26 cellular contexts compared by ENCODE assay signal in the genomic region with DNA sequence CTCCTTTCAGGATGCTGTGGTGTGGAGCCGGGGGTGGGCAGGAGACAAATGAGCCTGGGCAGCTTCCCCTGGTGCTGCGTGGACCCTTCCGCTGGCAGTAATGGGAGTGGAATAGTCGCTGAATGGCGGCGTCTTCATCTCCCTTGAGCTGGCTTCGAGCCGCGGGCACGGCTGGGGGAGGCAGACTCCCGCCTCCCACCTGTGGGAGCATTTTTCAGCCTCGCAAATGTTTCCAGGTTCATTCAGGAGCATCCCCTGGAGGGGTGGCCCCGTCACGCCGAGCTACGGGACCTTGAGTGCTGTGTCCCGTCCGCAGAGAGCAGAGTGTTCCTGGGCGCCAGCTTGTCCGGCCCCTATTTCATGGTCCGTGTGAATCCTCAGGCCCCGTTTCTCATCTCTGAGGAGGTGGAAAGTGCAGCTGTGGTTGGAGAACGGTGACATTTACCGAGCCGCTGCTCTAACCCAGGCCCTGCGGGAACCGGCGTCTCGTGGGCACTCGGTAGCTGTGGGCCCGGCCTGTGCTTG. TPM values are rescaled to one million over a fixed set of nuclear protein-coding genes. Genes with fewer than 3 reads are reported as not detected.
A peak's percentile ranks its signal among the peaks of the same experiment; 100 is the strongest.
DNase-seq lines count a peak whose midpoint lies in the region; ATAC-seq, FAIRE-seq and TF ChIP-seq lines count a peak whose summit lies in the region.
"Had no signal": no experiment of that assay in that cellular context is flagged by ENCODE, and none has a peak within 500 bp of the region (broad histone marks: within the 10 kb centered on the region; RNA-seq: fewer than 3 reads in every experiment).

No MANE protein-coding gene starts in this region.

- no peak overlapping the region for H4K8ac ChIP-seq in mesenchymal stem cell (ENCODE audit: low read length)

- H3K36me3 Mint-ChIP-seq in CD14-positive monocyte (peaks cover 57 to 76% of the 10 kb centered on the region in 2 donors), astrocyte (ENCODE audit: low read depth, unreplicated experiment) (peaks cover 4% of the 10 kb centered on the region)
- H3K36me3 Mint-ChIP-seq: CD4-positive, alpha-beta memory T cell; CD4-positive, CD25-positive, alpha-beta regulatory T cell; CD8-positive, alpha-beta memory T cell had no signal

- H2BK5ac ChIP-seq in mesenchymal stem cell (ENCODE audit: low read depth, low read length, poor library complexity, severe bottlenecking), result no peak overlapping the region

- peaks cover 51% of the 10 kb centered on the region for H3K79me2 ChIP-seq in astrocyte (ENCODE audit: insufficient read depth, low read length)

- no peak overlapping the region for H3K23ac ChIP-seq in mesenchymal stem cell (ENCODE audit: low read length in 2 of 2)

- H3K36me3 ChIP-seq in BLaER1, result peaks cover 79% of the 10 kb centered on the region
- peaks cover 3% of the 10 kb centered on the region for H3K36me3 ChIP-seq in astrocyte (ENCODE audit: insufficient read depth, low read length)
- peaks cover 44 to 80% of the 10 kb centered on the region in 2 experiments for H3K36me3 ChIP-seq in mesenchymal stem cell (ENCODE audit: control insufficient read depth in 1 of 2, insufficient read depth in 2 of 2, low read depth in 1 of 2, low read length in 2 of 2)

- H3K9me3 Mint-ChIP-seq in CD14-positive monocyte (peaks cover 0 to 14% (median 5%) of the 10 kb centered on the region in 7 donors), astrocyte (ENCODE audit: unreplicated experiment) (no peaks in the 10 kb centered on the region)
- H3K9me3 Mint-ChIP-seq: CD4-positive, alpha-beta memory T cell; CD4-positive, CD25-positive, alpha-beta regulatory T cell; CD8-positive, alpha-beta memory T cell had no signal

- intact Hi-C loops in CD14-positive monocyte (cut with micrococcal nuclease), result no loop called here

- no peak overlapping the region for H3K9ac ChIP-seq in BLaER1
- peak overlapping the region; percentile 43 for H3K9ac ChIP-seq in astrocyte (ENCODE audit: low read length)
- no peak overlapping the region for H3K9ac ChIP-seq in mesenchymal stem cell (ENCODE audit: low read length)

- H3K4me3 ChIP-seq in BLaER1 (no peak overlapping the region), astrocyte (ENCODE audit: insufficient read depth, low read depth, low read length) (no peak overlapping the region), mesenchymal stem cell (ENCODE audit: insufficient read depth in 1 of 2, low read depth in 1 of 2, low read length in 2 of 2) (no peak overlapping the region)
- H3K4me3 ChIP-seq: A549 had no signal

- peaks cover 0 to 3% (median 2%) of the 10 kb centered on the region in 3 donors for H3K27me3 Mint-ChIP-seq in CD14-positive monocyte (ENCODE audit: low read depth in 3 of 3)
- no peaks in the 10 kb centered on the region for H3K27me3 Mint-ChIP-seq in astrocyte (ENCODE audit: low read depth, unreplicated experiment)
- H3K27me3 Mint-ChIP-seq: CD4-positive, CD25-positive, alpha-beta regulatory T cell; CD8-positive, alpha-beta memory T cell had no signal

- no peak for DNase-seq in CD14-positive monocyte (ENCODE audit: low spot score)
- DNase-seq in astrocyte (ENCODE audit: low read depth), result no peak
- no peak for DNase-seq in mesenchymal stem cell
- no peak for DNase-seq in activated T-cell treated with anti-CD3 and anti-CD28 coated beads, Interleukin-2, amount 50 U/mL, for 48 hours
- no peak for DNase-seq in hepatic stellate cell (ENCODE audit: low spot score)
- DNase-seq: AML-193; CD4-positive, alpha-beta memory T cell; CD4-positive, CD25-positive, alpha-beta regulatory T cell; CD8-positive, alpha-beta memory T cell; COR-L47; DMS 273 treated with DMSO at 0.1 percent for 48 hours; DMS153; DMS53; DMS79; DND-41; EL; GDM1 had no signal

- H3K4me3 Mint-ChIP-seq in CD14-positive monocyte (no peak overlapping the region), astrocyte (ENCODE audit: unreplicated experiment) (no peak overlapping the region)
- H3K4me3 Mint-ChIP-seq: B cell; CD4-positive, alpha-beta memory T cell; CD4-positive, CD25-positive, alpha-beta regulatory T cell; CD8-positive, alpha-beta memory T cell had no signal

- peak overlapping the region; percentile 18; the same call in 1 of the 2 replicates for H3K27ac ChIP-seq in BLaER1
- peak overlapping the region; percentile 1 for H3K27ac ChIP-seq in astrocyte (ENCODE audit: low read depth, low read length)
- H3K27ac ChIP-seq in mesenchymal stem cell (ENCODE audit: low read length, poor library complexity, severe bottlenecking), result no peak overlapping the region
- H3K27ac ChIP-seq: 22Rv1, A549, C4-2B had no signal

- peaks cover 68% of the 10 kb centered on the region for H4K20me1 ChIP-seq in BLaER1
- H4K20me1 ChIP-seq in astrocyte (ENCODE audit: insufficient read depth, low read length), result peaks cover 87% of the 10 kb centered on the region

- H2AFZ ChIP-seq in astrocyte (ENCODE audit: low read depth, low read length), result no peak overlapping the region
- no peak overlapping the region for H2AFZ ChIP-seq in mesenchymal stem cell (ENCODE audit: low read depth, low read length)

- peaks cover 47% of the 10 kb centered on the region for H3K4me1 ChIP-seq in BLaER1
- H3K4me1 ChIP-seq in astrocyte (ENCODE audit: insufficient read depth, low read length), result peaks cover 12% of the 10 kb centered on the region
- H3K4me1 ChIP-seq in mesenchymal stem cell (ENCODE audit: control insufficient read depth, insufficient read depth, low read depth, low read length), result peaks cover 40% of the 10 kb centered on the region

- H2BK120ac ChIP-seq in mesenchymal stem cell (ENCODE audit: low read depth, low read length), result no peak overlapping the region

- peak overlapping the region; percentile 75 for H2AK5ac ChIP-seq in mesenchymal stem cell (ENCODE audit: low read length, severe bottlenecking)

- 93% methylated on average over 26 of the region's 31 CpGs for WGBS in mesenchymal stem cell

- H3K14ac ChIP-seq in mesenchymal stem cell (ENCODE audit: low read length in 2 of 2), result no peak overlapping the region

- H3K4me1 Mint-ChIP-seq in CD14-positive monocyte (peaks cover 23% of the 10 kb centered on the region), astrocyte (ENCODE audit: low read depth, unreplicated experiment) (peaks cover 10% of the 10 kb centered on the region)
- H3K4me1 Mint-ChIP-seq: B cell; CD4-positive, alpha-beta memory T cell; CD4-positive, CD25-positive, alpha-beta regulatory T cell; CD8-positive, alpha-beta memory T cell had no signal

- peaks cover 27% of the 10 kb centered on the region for H3K79me1 ChIP-seq in mesenchymal stem cell (replicated peaks; ENCODE audit: low read length, poor library complexity, severe bottlenecking)

- no peak overlapping the region for H2BK15ac ChIP-seq in mesenchymal stem cell (ENCODE audit: low read depth, poor library complexity, severe bottlenecking)

- H3K27ac Mint-ChIP-seq in CD14-positive monocyte (peak overlapping the region in 5 of 7 donors; percentile 32 to 82 (median 66)), astrocyte (ENCODE audit: unreplicated experiment) (no peak overlapping the region)
- H3K27ac Mint-ChIP-seq: B cell; CD4-positive, alpha-beta memory T cell; CD4-positive, CD25-positive, alpha-beta regulatory T cell; CD8-positive, alpha-beta memory T cell had no signal

- ATAC-seq in HG03135 (IDR thresholded peaks at IDR 0.05; ENCODE audit: unreplicated experiment), result no peak
- ATAC-seq in GM19351 (IDR thresholded peaks at IDR 0.05; ENCODE audit: unreplicated experiment), result no peak
- ATAC-seq: A549 had no signal

- H3K4me2 ChIP-seq in BLaER1, result peak overlapping the region; percentile 61
- no peak overlapping the region for H3K4me2 ChIP-seq in astrocyte (ENCODE audit: low read length)
- H3K4me2 ChIP-seq in mesenchymal stem cell (ENCODE audit: low read length, poor library complexity, severe bottlenecking), result no peak overlapping the region
- H3K4me2 ChIP-seq: A549 had no signal

- no peak overlapping the region for H4K91ac ChIP-seq in mesenchymal stem cell (ENCODE audit: low read length)

- H3K9me3 ChIP-seq in BLaER1 (peaks cover 14% of the 10 kb centered on the region), astrocyte (ENCODE audit: insufficient read depth, low read depth, low read length) (no peaks in the 10 kb centered on the region), mesenchymal stem cell (ENCODE audit: control insufficient read depth, low read length) (no peaks in the 10 kb centered on the region)
- H3K9me3 ChIP-seq: A549 had no signal

- no peak for FAIRE-seq in astrocyte (lab: Jason Lieb, UNC)
- FAIRE-seq: A549, GM12891, GM19239 had no signal

- H2BK12ac ChIP-seq in mesenchymal stem cell (ENCODE audit: low read length in 2 of 2), result no peak overlapping the region

- TF ChIP-seq CTCF in CD14-positive monocyte (IDR thresholded peaks at IDR 0.05) (no peak), astrocyte (IDR thresholded peaks at IDR 0.05; ENCODE audit: insufficient read depth, low read depth, low read length) (no peak)

- H3K27me3 ChIP-seq in BLaER1, result no peaks in the 10 kb centered on the region
- H3K27me3 ChIP-seq in astrocyte (ENCODE audit: insufficient read depth, low read length), result no peaks in the 10 kb centered on the region
- no peaks in the 10 kb centered on the region for H3K27me3 ChIP-seq in mesenchymal stem cell (ENCODE audit: control insufficient read depth in 1 of 2, insufficient read depth in 1 of 2, low read length in 2 of 2)

- no peak overlapping the region for H3K4ac ChIP-seq in mesenchymal stem cell (ENCODE audit: low read depth in 1 of 2, low read length in 2 of 2)

- peak overlapping the region; percentile 4 to 21 for H3K18ac ChIP-seq in mesenchymal stem cell (ENCODE audit: low read depth in 1 of 2, low read length in 2 of 2)

RNA-seq across cellular contexts. Expression of a gene that starts 18.1 kb away (rescaled TPM):
- 1 to 10 TPM; 1.2 to 1.5 TPM for polyA plus RNA-seq in CD14-positive monocyte
- 10.0 and 10.6 TPM in 2 replicates for total RNA-seq in astrocyte
- polyA plus RNA-seq in mesenchymal stem cell (2013, experiment 1 of 2), result 56.3 TPM
- polyA plus RNA-seq in mesenchymal stem cell (2013, experiment 2 of 2), result 57.5 TPM
- total RNA-seq: CD4-positive, CD25-positive, alpha-beta regulatory T cell had no signal
- polyA plus RNA-seq: CD4-positive, alpha-beta memory T cell; CD4-positive, CD25-positive, alpha-beta regulatory T cell; CD8-positive, alpha-beta memory T cell had no signal
